Comparison of ENCODE assay signal across 21 cellular contexts in the genomic region with DNA sequence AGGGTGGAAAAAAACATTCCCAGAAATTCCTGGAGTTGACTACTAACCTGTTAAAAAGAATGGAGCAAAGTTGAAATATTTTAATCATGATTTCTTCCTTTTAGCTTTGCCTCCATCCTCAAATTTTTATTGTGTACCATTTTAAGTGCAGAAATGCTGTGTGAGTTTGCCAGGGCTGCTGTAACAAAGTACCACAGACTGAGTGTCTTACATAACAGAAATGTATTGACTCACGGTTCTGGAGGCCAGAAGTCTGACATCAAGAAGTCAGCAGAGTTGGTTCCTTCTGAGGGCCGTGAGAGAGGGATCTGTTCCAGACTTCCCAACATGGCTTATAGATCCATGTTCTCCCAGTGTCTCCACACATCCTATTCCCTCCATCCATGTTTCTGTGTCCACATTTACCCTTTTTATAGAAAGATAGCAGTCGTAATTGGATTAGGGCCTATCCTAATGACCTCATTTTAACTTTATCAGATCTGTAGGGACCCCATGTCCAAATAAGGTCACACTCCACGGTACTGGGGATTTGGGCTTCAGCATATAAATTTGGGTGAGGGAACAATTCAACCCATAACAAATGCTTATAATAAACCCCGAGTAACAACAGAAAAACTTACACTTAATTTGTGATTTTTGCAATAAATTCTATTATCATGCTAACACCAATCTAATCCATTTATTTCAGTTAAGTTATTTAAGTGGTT. TPM values are rescaled to one million over a fixed set of nuclear protein-coding genes. Genes with fewer than 3 reads are reported as not detected.
DNase-seq lines count a peak whose midpoint lies in the region; ATAC-seq and TF ChIP-seq lines count a peak whose summit lies in the region.
"Had no signal": no experiment of that assay in that cellular context is flagged by ENCODE, and none has a peak within 500 bp of the region (broad histone marks: within the 10 kb centered on the region; RNA-seq: fewer than 3 reads in every experiment).

No MANE protein-coding gene starts in this region.

- no peak overlapping the region for H3K27ac ChIP-seq in mesenchymal stem cell (ENCODE audit: low read length, poor library complexity, severe bottlenecking)
- no peak overlapping the region for H3K27ac ChIP-seq in body of pancreas
- H3K27ac ChIP-seq in endodermal cell (ENCODE audit: low read depth, low read length) = no peak overlapping the region
- H3K27ac ChIP-seq: cardiac muscle cell, epithelial cell of prostate, parathyroid adenoma had no signal

- 96% methylated on average over 2 of the region's 5 CpGs for WGBS in mesenchymal stem cell
- 77 to 81% methylated on average over 5 of the region's 5 CpGs for WGBS in body of pancreas, 2 donors
- 86 to 94% methylated on average over 3 to 5 of the region's 5 CpGs for WGBS in endodermal cell (ENCODE audit: insufficient coverage in 1 of 2, insufficient read length in 1 of 2), 2 experiments

- H3K9me3 ChIP-seq in mesenchymal stem cell (ENCODE audit: control insufficient read depth, low read length) (no peaks in the 10 kb centered on the region), body of pancreas (no peaks in the 10 kb centered on the region), endodermal cell (ENCODE audit: control insufficient read depth, low read length) (no peaks in the 10 kb centered on the region)

- H3K27ac Mint-ChIP-seq in endodermal cell = no peak overlapping the region
- H3K27ac Mint-ChIP-seq: activated naive CD8-positive, alpha-beta T cell; CD4-positive, alpha-beta T cell; natural killer cell treated with Interleukin-12 subunit alpha and Interleukin-12 subunit beta and Interleukin-15 and Interleukin-18, amount 100 ng/mL, for 72 hours had no signal

- no peak overlapping the region for H4K8ac ChIP-seq in mesenchymal stem cell (ENCODE audit: low read length)

- H3K4me1 ChIP-seq in mesenchymal stem cell (ENCODE audit: control insufficient read depth, insufficient read depth, low read depth, low read length) (no peaks in the 10 kb centered on the region), body of pancreas (no peaks in the 10 kb centered on the region), endodermal cell (ENCODE audit: control insufficient read depth, insufficient read depth, low read length) (peaks cover 2% of the 10 kb centered on the region)
- H3K4me1 ChIP-seq: parathyroid adenoma had no signal

- TF ChIP-seq POLR2A in body of pancreas (IDR thresholded peaks at IDR 0.05) = no peak

- H3K36me3 Mint-ChIP-seq in endodermal cell (ENCODE audit: low read depth) = peaks cover 18% of the 10 kb centered on the region
- H3K36me3 Mint-ChIP-seq: activated naive CD8-positive, alpha-beta T cell; natural killer cell treated with Interleukin-12 subunit alpha and Interleukin-12 subunit beta and Interleukin-15 and Interleukin-18, amount 100 ng/mL, for 72 hours had no signal

- H3K14ac ChIP-seq in mesenchymal stem cell (ENCODE audit: low read length in 2 of 2) = no peak overlapping the region

- intact Hi-C loops in body of pancreas (cut with DNase I) = no loop called here

- peak overlapping the region; percentile 12 for H3K9ac ChIP-seq in mesenchymal stem cell (ENCODE audit: low read length)
- H3K9ac ChIP-seq in endodermal cell (ENCODE audit: extremely low read depth, low read length, poor library complexity, severe bottlenecking) = no peak overlapping the region
- H3K9ac ChIP-seq: parathyroid adenoma had no signal

- peaks cover 4% of the 10 kb centered on the region for H3K4me1 Mint-ChIP-seq in endodermal cell

- H4K91ac ChIP-seq in mesenchymal stem cell (ENCODE audit: low read length) = no peak overlapping the region

- peaks cover 12% of the 10 kb centered on the region for H3K79me1 ChIP-seq in mesenchymal stem cell (replicated peaks; ENCODE audit: low read length, poor library complexity, severe bottlenecking)

- H3K9me3 Mint-ChIP-seq in endodermal cell = no peaks in the 10 kb centered on the region
- H3K9me3 Mint-ChIP-seq: CD4-positive, alpha-beta T cell had no signal

- H3K36me3 ChIP-seq in mesenchymal stem cell (ENCODE audit: control insufficient read depth in 1 of 2, insufficient read depth in 2 of 2, low read depth in 1 of 2, low read length in 2 of 2) = no peaks in the 10 kb centered on the region
- no peaks in the 10 kb centered on the region for H3K36me3 ChIP-seq in body of pancreas (replicated peaks in 1 of 2; ENCODE audit: insufficient read depth in 1 of 2, low read depth in 2 of 2)
- no peaks in the 10 kb centered on the region for H3K36me3 ChIP-seq in endodermal cell (ENCODE audit: control insufficient read depth, insufficient read depth, low read length)
- H3K36me3 ChIP-seq: cardiac muscle cell had no signal

- no peak overlapping the region for H2AK5ac ChIP-seq in mesenchymal stem cell (ENCODE audit: low read length, severe bottlenecking)

- H3K4ac ChIP-seq in mesenchymal stem cell (ENCODE audit: low read depth in 1 of 2, low read length in 2 of 2) = no peak overlapping the region

- no peak overlapping the region for H2AFZ ChIP-seq in mesenchymal stem cell (ENCODE audit: low read depth, low read length)
- H2AFZ ChIP-seq: parathyroid adenoma had no signal

- H3K27me3 ChIP-seq in mesenchymal stem cell (ENCODE audit: control insufficient read depth in 1 of 2, insufficient read depth in 1 of 2, low read length in 2 of 2) (no peaks in the 10 kb centered on the region), body of pancreas (no peaks in the 10 kb centered on the region), endodermal cell (ENCODE audit: control insufficient read depth, insufficient read depth, low read length, poor library complexity, severe bottlenecking) (no peaks in the 10 kb centered on the region)
- H3K27me3 ChIP-seq: cardiac muscle cell had no signal

- TF ChIP-seq CTCF in cardiac fibroblast (IDR thresholded peaks at IDR 0.05; ENCODE audit: low read depth, low read length) (no peak), body of pancreas (IDR thresholded peaks at IDR 0.05) (no peak), endodermal cell (conservative IDR thresholded peaks at IDR 0.05) (no peak)

- H3K4me2 ChIP-seq in mesenchymal stem cell (ENCODE audit: low read length, poor library complexity, severe bottlenecking) = no peak overlapping the region

- no peak overlapping the region for H3K4me3 ChIP-seq in cardiac fibroblast (replicated peaks in 1 of 2; ENCODE audit: low read depth in 2 of 2, low read length in 2 of 2)
- H3K4me3 ChIP-seq in mesenchymal stem cell (ENCODE audit: insufficient read depth in 1 of 2, low read depth in 1 of 2, low read length in 2 of 2) = no peak overlapping the region
- no peak overlapping the region for H3K4me3 ChIP-seq in body of pancreas
- H3K4me3 ChIP-seq in endodermal cell (ENCODE audit: low read length) = no peak overlapping the region
- H3K4me3 ChIP-seq: cardiac muscle cell had no signal

- H2BK12ac ChIP-seq in mesenchymal stem cell (ENCODE audit: low read length in 2 of 2) = no peak overlapping the region

- H2BK5ac ChIP-seq in mesenchymal stem cell (ENCODE audit: low read depth, low read length, poor library complexity, severe bottlenecking) = no peak overlapping the region

- no peak overlapping the region for H2BK15ac ChIP-seq in mesenchymal stem cell (ENCODE audit: low read depth, poor library complexity, severe bottlenecking)

- ATAC-seq in body of pancreas = no peak
- ATAC-seq: natural killer cell treated with Interleukin-12 subunit alpha and Interleukin-12 subunit beta and Interleukin-15 and Interleukin-18, amount 100 ng/mL, for 72 hours; Right ventricle myocardium inferior; sciatic nerve had no signal

- no peak overlapping the region for H3K18ac ChIP-seq in mesenchymal stem cell (ENCODE audit: low read depth in 1 of 2, low read length in 2 of 2)

- no peak overlapping the region for H3K4me3 Mint-ChIP-seq in endodermal cell
- H3K4me3 Mint-ChIP-seq: activated naive CD8-positive, alpha-beta T cell; CD4-positive, alpha-beta T cell; natural killer cell treated with Interleukin-12 subunit alpha and Interleukin-12 subunit beta and Interleukin-15 and Interleukin-18, amount 100 ng/mL, for 72 hours had no signal

- no peak overlapping the region for H3K23ac ChIP-seq in mesenchymal stem cell (ENCODE audit: low read length in 2 of 2)

- no peaks in the 10 kb centered on the region for H3K27me3 Mint-ChIP-seq in endodermal cell (ENCODE audit: insufficient read depth)

- DNase-seq in GM03348 (ENCODE audit: low spot score) (peak; percentile 28), LHCN-M2 (ENCODE audit: low read depth) (peak; percentile 37), cardiac fibroblast (ENCODE audit: low read depth in 2 of 2) (peak; percentile 41 to 75), mesenchymal stem cell (no peak), body of pancreas (no peak), G401 (ENCODE audit: low spot score) (no peak), endodermal cell (no peak), NCI-H1694 (lab: John Stamatoyannopoulos, UW) (no peak)
- DNase-seq: CD4-positive, alpha-beta T cell; glutamatergic neuron; NCI-H1417 treated with DMSO at 0.1 percent for 48 hours; NCI-H748 treated with DMSO at 0.1 percent for 48 hours; OCI-M1; SW 1271 had no signal

- no peak overlapping the region for H2BK120ac ChIP-seq in mesenchymal stem cell (ENCODE audit: low read depth, low read length)

- in situ Hi-C loops in G401 (cut with HindIII; ENCODE audit: low sequenced_read_pairs) = no loop called here

RNA-seq across cellular contexts. Expression of gene SNX7, which starts 12.7 kb away (rescaled TPM):
- total RNA-seq in LHCN-M2 (2014; rRNA removed) (56.7 and 58.5 TPM in 2 replicates), body of pancreas (10 to 100 TPM in 1 of 2 donors, 1 to 10 TPM in 1; 8.6 to 16.1 TPM), endodermal cell (10 to 100 TPM; 37.5 to 41.5 TPM)
- 39.1 TPM for polyA plus RNA-seq in LHCN-M2 (2012)
- polyA plus RNA-seq in mesenchymal stem cell (2013, experiment 1 of 2) = 41.6 TPM
- polyA plus RNA-seq in mesenchymal stem cell (2013, experiment 2 of 2) = 44.8 TPM
- 30.0 and 39.7 TPM in 2 replicates for total RNA-seq in G401 (2014; rRNA removed; shearing (Covaris generic))
- 32.0 TPM for polyA plus RNA-seq in endodermal cell (2013, experiment 1 of 2)
- 27.1 TPM for polyA plus RNA-seq in endodermal cell (2013, experiment 2 of 2)
- total RNA-seq: CD4-positive, alpha-beta T cell had no signal

Comparison
In these comparisons a context has a peak if more than half of its experiments do, and no peak if none do; other contexts are left out.
1. DNase-seq: peak in GM03348 (single experiment), LHCN-M2 (single experiment) and cardiac fibroblast (2 of 2); none in mesenchymal stem cell (single experiment), body of pancreas (0 of 4), G401 (single experiment), endodermal cell (single experiment) and NCI-H1694 (single experiment).